Comparison of ENCODE assay signal across 8 cellular contexts in genomic region chr3:101635954-101636798, GRCh38. TPM values are rescaled to one million over a fixed set of nuclear protein-coding genes. Genes with fewer than 3 reads are reported as not detected.
DNase-seq lines count a peak whose midpoint lies in the region; ATAC-seq and TF ChIP-seq lines count a peak whose summit lies in the region.

No MANE protein-coding gene starts in this region.

- peak; percentile 71 for DNase-seq in DMS53 (lab: John Stamatoyannopoulos, UW)
- DNase-seq in HK-2 (ENCODE audit: unreplicated experiment): peak; percentile 59
- DNase-seq in SJCRH30: peak; percentile 80 to 87
- peak; percentile 39 for DNase-seq in activated gamma-delta T cell treated with anti-CD3 and anti-CD28 coated beads, Interleukin-2, amount 50 U/mL, for 16 hours (ENCODE audit: low read depth)
- DNase-seq in left cardiac atrium: peak; percentile 52
- DNase-seq in smooth muscle cell (lab: John Stamatoyannopoulos, UW; ENCODE audit: unreplicated experiment): peak; percentile 9
- DNase-seq in mesenteric fat pad (ENCODE audit: low spot score): no peak

- H3K27ac ChIP-seq in SJCRH30: no peak overlapping the region
- no peak overlapping the region for H3K27ac ChIP-seq in smooth muscle cell (ENCODE audit: low read depth)

- 55% methylated on average over 18 of the region's 18 CpGs for WGBS in smooth muscle cell (ENCODE audit: low lambda C conversion rate)

- H3K4me3 ChIP-seq in SJCRH30 (peak overlapping the region; percentile 13; the same call in 1 of the 2 replicates), smooth muscle cell (no peak overlapping the region)

- intact Hi-C loops in left cardiac atrium (cut with DNase I): no loop called here

- H3K4me2 ChIP-seq in smooth muscle cell: no peak overlapping the region

- no peak overlapping the region for H3K9ac ChIP-seq in smooth muscle cell (ENCODE audit: low read depth)

- TF ChIP-seq CTCF in smooth muscle cell (IDR thresholded peaks at IDR 0.05; ENCODE audit: borderline replicate concordance, insufficient read depth, poor library complexity, severe bottlenecking): peak; percentile 55

- H4K20me1 ChIP-seq in smooth muscle cell (ENCODE audit: low read depth): no peaks in the 10 kb centered on the region

- no peak overlapping the region for H2AFZ ChIP-seq in smooth muscle cell (ENCODE audit: low read depth)

- ATAC-seq in GM21360 (IDR thresholded peaks at IDR 0.05; ENCODE audit: unreplicated experiment) (peak; percentile 94), left cardiac atrium (peak; percentile 78 to 79)

- H3K27me3 ChIP-seq in SJCRH30: no peaks in the 10 kb centered on the region
- no peaks in the 10 kb centered on the region for H3K27me3 ChIP-seq in smooth muscle cell (ENCODE audit: low read depth)

- H3K79me2 ChIP-seq in smooth muscle cell (ENCODE audit: low read depth): no peaks in the 10 kb centered on the region

- H3K9me3 ChIP-seq in SJCRH30 (replicated peaks): no peaks in the 10 kb centered on the region
- H3K9me3 ChIP-seq in smooth muscle cell (replicated peaks; ENCODE audit: low read depth): no peaks in the 10 kb centered on the region

- H3K4me1 ChIP-seq in SJCRH30 (peaks cover 3% of the 10 kb centered on the region), smooth muscle cell (ENCODE audit: low read depth) (peaks cover 5% of the 10 kb centered on the region)

- H3K36me3 ChIP-seq in SJCRH30 (no peaks in the 10 kb centered on the region), smooth muscle cell (ENCODE audit: low read depth) (no peaks in the 10 kb centered on the region)

- no peaks in the 10 kb centered on the region for H3F3A ChIP-seq in smooth muscle cell (ENCODE audit: low read depth)

RNA-seq across cellular contexts. Expression of gene ZBTB11, which starts 40.8 kb away (rescaled TPM):
- total RNA-seq in SJCRH30 (2014; rRNA removed; shearing (Covaris generic)): 28.6 and 31.3 TPM in 2 replicates
- total RNA-seq in left cardiac atrium (10 to 100 TPM in 1 of 2 donors, 1 to 10 TPM in 1; 8.3 to 10.3 TPM), smooth muscle cell (33.7 and 36.3 TPM in 2 replicates), mesenteric fat pad (15.1 TPM)
- polyA plus RNA-seq in smooth muscle cell: 7.6 and 9.1 TPM in 2 replicates

RNA-seq across cellular contexts. Expression of gene RPL24, which starts 50.3 kb away (rescaled TPM):
- total RNA-seq in SJCRH30 (2014; rRNA removed; shearing (Covaris generic)): 5,296 and 6,510 TPM in 2 replicates
- total RNA-seq in left cardiac atrium: 100 to 1,000 TPM; 824 to 885 TPM
- total RNA-seq in smooth muscle cell: 1,956 and 2,011 TPM in 2 replicates
- polyA plus RNA-seq in smooth muscle cell: 452 and 518 TPM in 2 replicates
- total RNA-seq in mesenteric fat pad: 734 TPM
